In genomic region chr7:1544178-1544895, GRCh38 we compare ENCODE assay signal across 1 cellular context.
TF ChIP-seq lines count a peak whose summit lies in the region.

No MANE protein-coding gene starts in this region.

TF ChIP-seq in A549, 52 proteins besides CTCF, POLR2A, EP300 and RAD21 (continued from another document):
- TF ChIP-seq, protein P1, sequence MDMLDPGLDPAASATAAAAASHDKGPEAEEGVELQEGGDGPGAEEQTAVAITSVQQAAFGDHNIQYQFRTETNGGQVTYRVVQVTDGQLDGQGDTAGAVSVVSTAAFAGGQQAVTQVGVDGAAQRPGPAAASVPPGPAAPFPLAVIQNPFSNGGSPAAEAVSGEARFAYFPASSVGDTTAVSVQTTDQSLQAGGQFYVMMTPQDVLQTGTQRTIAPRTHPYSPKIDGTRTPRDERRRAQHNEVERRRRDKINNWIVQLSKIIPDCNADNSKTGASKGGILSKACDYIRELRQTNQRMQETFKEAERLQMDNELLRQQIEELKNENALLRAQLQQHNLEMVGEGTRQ (IDR thresholded peaks at IDR 0.05), result 0 out of 2 replicates have a peak, but pooled peaks have one; percentile 4
- peak; percentile 20; the same call in 1 of the 2 replicates for TF ChIP-seq REST (IDR thresholded peaks at IDR 0.05)
- 0 out of 2 replicates have a peak, but pooled peaks have one; percentile 77 for TF ChIP-seq FOSB (CRISPR knock-in tag; IDR thresholded peaks at IDR 0.05)
- TF ChIP-seq RARB (CRISPR knock-in tag; IDR thresholded peaks at IDR 0.05), result 0 out of 2 replicates have a peak, but pooled peaks have one; percentile 40
- no peak for TF ChIP-seq NR3C1 (IDR thresholded peaks at IDR 0.05)
- peak; percentile 19; the same call in 1 of the 2 replicates for TF ChIP-seq HOXB13 (CRISPR knock-in tag; IDR thresholded peaks at IDR 0.05; ENCODE audit: low read depth)
- no peak for TF ChIP-seq E2F6 (IDR thresholded peaks at IDR 0.05; ENCODE audit: borderline replicate concordance, low read depth)
- TF ChIP-seq, protein P2, sequence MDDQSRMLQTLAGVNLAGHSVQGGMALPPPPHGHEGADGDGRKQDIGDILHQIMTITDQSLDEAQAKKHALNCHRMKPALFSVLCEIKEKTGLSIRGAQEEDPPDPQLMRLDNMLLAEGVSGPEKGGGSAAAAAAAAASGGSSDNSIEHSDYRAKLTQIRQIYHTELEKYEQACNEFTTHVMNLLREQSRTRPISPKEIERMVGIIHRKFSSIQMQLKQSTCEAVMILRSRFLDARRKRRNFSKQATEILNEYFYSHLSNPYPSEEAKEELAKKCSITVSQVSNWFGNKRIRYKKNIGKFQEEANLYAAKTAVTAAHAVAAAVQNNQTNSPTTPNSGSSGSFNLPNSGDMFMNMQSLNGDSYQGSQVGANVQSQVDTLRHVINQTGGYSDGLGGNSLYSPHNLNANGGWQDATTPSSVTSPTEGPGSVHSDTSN (IDR thresholded peaks at IDR 0.05), result peak; percentile 58
